In the genomic region with DNA sequence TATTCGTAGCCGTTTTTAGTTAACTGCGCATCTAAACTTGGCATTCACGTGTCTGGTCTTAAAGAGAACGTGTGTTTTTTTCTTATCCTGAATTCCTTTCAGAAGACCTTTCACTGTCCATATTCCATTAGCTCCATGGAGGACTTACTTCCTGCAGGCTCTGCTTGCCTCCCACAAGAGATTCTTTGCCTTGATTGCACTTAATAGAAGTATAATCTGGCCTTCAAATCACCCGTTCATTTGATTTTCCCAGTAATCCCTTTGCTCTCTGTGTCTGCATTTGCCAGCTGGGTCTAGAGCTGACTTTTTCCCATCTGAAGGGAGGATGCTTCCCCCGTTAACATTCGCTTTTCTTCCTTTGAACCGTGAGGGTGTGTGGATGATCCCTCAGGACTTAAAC, we compare ENCODE assay signal across 24 cellular contexts.
"Had no signal": no experiment of that assay in that cellular context is flagged by ENCODE, and none has a peak within 500 bp of the region (broad histone marks: within the 10 kb centered on the region; RNA-seq: fewer than 3 reads in every experiment).

No MANE protein-coding gene starts in this region.

- H3K27me3 ChIP-seq: ovary, tibial nerve, upper lobe of left lung had no signal

- H3K27ac Mint-ChIP-seq: naive thymus-derived CD4-positive, alpha-beta T cell; nephron; stimulated activated memory B cell treated with anti-CD40 and anti-IgM and Interleukin-4, amounts not matched to agents 10 μg/mL and 1 μg/mL and 100 μg/mL, for 72 hours; stimulated activated naive CD8-positive, alpha-beta T cell treated with anti-CD3 and anti-CD28 coated beads, Interleukin-15, Interleukin-2, amounts not matched to agents 100 ng/mL and 50 ng/mL, for 24 hours had no signal

- H3K9me3 Mint-ChIP-seq: naive thymus-derived CD4-positive, alpha-beta T cell; nephron; stimulated activated memory B cell treated with anti-CD40 and anti-IgM and Interleukin-4, amounts not matched to agents 10 μg/mL and 1 μg/mL and 100 μg/mL, for 72 hours; stimulated activated naive CD8-positive, alpha-beta T cell treated with anti-CD3 and anti-CD28 coated beads, Interleukin-15, Interleukin-2, amounts not matched to agents 100 ng/mL and 50 ng/mL, for 24 hours had no signal

- H3K36me3 Mint-ChIP-seq: naive thymus-derived CD4-positive, alpha-beta T cell; stimulated activated memory B cell treated with anti-CD40 and anti-IgM and Interleukin-4, amounts not matched to agents 10 μg/mL and 1 μg/mL and 100 μg/mL, for 72 hours had no signal

- H3K9me3 ChIP-seq: ovary, psoas muscle, thoracic aorta, tibial nerve, upper lobe of left lung had no signal

- H3K4me1 ChIP-seq: psoas muscle, spleen, tibial nerve, upper lobe of left lung had no signal

- H3K36me3 ChIP-seq: ovary, spleen, thoracic aorta, tibial nerve, upper lobe of left lung had no signal

- H3K4me3 ChIP-seq: dorsolateral prefrontal cortex, ovary, psoas muscle, skin epidermis, spleen, thoracic aorta, tibial nerve, upper lobe of left lung had no signal

- FAIRE-seq: colon, frontal cortex, kidney, urothelium cell line had no signal

- H3K27ac ChIP-seq: dorsolateral prefrontal cortex, ovary, psoas muscle, skin epidermis, spleen, thoracic aorta, tibial nerve, upper lobe of left lung had no signal

- DNase-seq: dorsolateral prefrontal cortex; effector CD4-positive, alpha-beta T cell; kidney; mesenchymal stem cell; midbrain; naive thymus-derived CD4-positive, alpha-beta T cell; occipital lobe; ovary; posterior cingulate gyrus; psoas muscle; right cardiac atrium; spleen; stimulated activated CD4-positive, alpha-beta T cell treated with anti-CD3 and anti-CD28 coated beads, Interleukin-4, amount 100 ng/mL, for 4 hours; upper lobe of left lung had no signal

- ATAC-seq: left lobe of liver; naive thymus-derived CD4-positive, alpha-beta T cell; psoas muscle; right cardiac atrium; stimulated activated memory B cell treated with anti-CD40 and anti-IgM and Interleukin-4, amounts not matched to agents 10 μg/mL and 1 μg/mL and 100 μg/mL, for 72 hours had no signal

- H3K4me1 Mint-ChIP-seq: naive thymus-derived CD4-positive, alpha-beta T cell; nephron; stimulated activated memory B cell treated with anti-CD40 and anti-IgM and Interleukin-4, amounts not matched to agents 10 μg/mL and 1 μg/mL and 100 μg/mL, for 72 hours had no signal

- H3K4me3 Mint-ChIP-seq: naive thymus-derived CD4-positive, alpha-beta T cell; nephron; stimulated activated memory B cell treated with anti-CD40 and anti-IgM and Interleukin-4, amounts not matched to agents 10 μg/mL and 1 μg/mL and 100 μg/mL, for 72 hours; stimulated activated naive CD8-positive, alpha-beta T cell treated with anti-CD3 and anti-CD28 coated beads, Interleukin-15, Interleukin-2, amounts not matched to agents 100 ng/mL and 50 ng/mL, for 24 hours had no signal
